ENCODE assay signal across 9 cellular contexts in genomic region chr3:111080357-111080937, GRCh38. TPM values are rescaled to one million over a fixed set of nuclear protein-coding genes. Genes with fewer than 3 reads are reported as not detected.
DNase-seq lines count a peak whose midpoint lies in the region; ATAC-seq and TF ChIP-seq lines count a peak whose summit lies in the region.
"Had no signal": no experiment of that assay in that cellular context is flagged by ENCODE, and none has a peak within 500 bp of the region (broad histone marks: within the 10 kb centered on the region; RNA-seq: fewer than 3 reads in every experiment).

No MANE protein-coding gene starts in this region.

- TF ChIP-seq CTCF in heart left ventricle (IDR thresholded peaks at IDR 0.05) = peak; percentile 28 to 68 (median 58)
- TF ChIP-seq CTCF in uterus (IDR thresholded peaks at IDR 0.05) = peak; percentile 24 to 59 (median 43)

- H3K27ac ChIP-seq in heart left ventricle = no peak overlapping the region
- H3K27ac ChIP-seq in SK-N-MC = no peak overlapping the region
- no peak overlapping the region for H3K27ac ChIP-seq in uterus
- no peak overlapping the region for H3K27ac ChIP-seq in naive thymus-derived CD4-positive, alpha-beta T cell (ENCODE audit: low read depth, low read length)
- H3K27ac ChIP-seq: spleen had no signal

- no peaks in the 10 kb centered on the region for H3K27me3 ChIP-seq in heart left ventricle
- H3K27me3 ChIP-seq in uterus = no peaks in the 10 kb centered on the region
- no peaks in the 10 kb centered on the region for H3K27me3 ChIP-seq in naive thymus-derived CD4-positive, alpha-beta T cell (ENCODE audit: control insufficient read depth in 2 of 2, insufficient read depth in 2 of 2, low read length in 2 of 2)

- DNase-seq in heart left ventricle = no peak
- DNase-seq in cardiac septum (ENCODE audit: low spot score) = no peak
- peak; percentile 30 for DNase-seq in SK-N-MC (ENCODE audit: low read depth, low spot score)
- DNase-seq in left cardiac atrium = no peak
- DNase-seq in uterus = no peak
- no peak for DNase-seq in activated T-cell treated with anti-CD3 and anti-CD28 coated beads for 4 hours
- DNase-seq in naive thymus-derived CD4-positive, alpha-beta T cell = no peak
- no peak for DNase-seq in NK-92 (lab: John Stamatoyannopoulos, UW; ENCODE audit: unreplicated experiment)
- DNase-seq: spleen had no signal

- peaks cover 7 to 17% (median 11%) of the 10 kb centered on the region in 5 donors for H3K27me3 Mint-ChIP-seq in naive thymus-derived CD4-positive, alpha-beta T cell

- no peaks in the 10 kb centered on the region for H3K9me3 Mint-ChIP-seq in naive thymus-derived CD4-positive, alpha-beta T cell

- no peak overlapping the region for H3K27ac Mint-ChIP-seq in naive thymus-derived CD4-positive, alpha-beta T cell

- no peaks in the 10 kb centered on the region for H3K4me1 Mint-ChIP-seq in naive thymus-derived CD4-positive, alpha-beta T cell

- TF ChIP-seq POLR2A in heart left ventricle (IDR thresholded peaks at IDR 0.05) = no peak
- no peak for TF ChIP-seq POLR2A in uterus (IDR thresholded peaks at IDR 0.05)

- H3K36me3 Mint-ChIP-seq in naive thymus-derived CD4-positive, alpha-beta T cell = no peaks in the 10 kb centered on the region

- H3K36me3 ChIP-seq in heart left ventricle (no peaks in the 10 kb centered on the region), SK-N-MC (ENCODE audit: insufficient read depth, low read length) (no peaks in the 10 kb centered on the region), uterus (no peaks in the 10 kb centered on the region)
- no peaks in the 10 kb centered on the region for H3K36me3 ChIP-seq in naive thymus-derived CD4-positive, alpha-beta T cell (ENCODE audit: control insufficient read depth in 2 of 3, insufficient read depth in 3 of 3, low read length in 3 of 3)
- H3K36me3 ChIP-seq: spleen had no signal

- no peak overlapping the region for H3K4me3 ChIP-seq in heart left ventricle
- no peak overlapping the region for H3K4me3 ChIP-seq in SK-N-MC
- no peak overlapping the region for H3K4me3 ChIP-seq in uterus
- no peak overlapping the region for H3K4me3 ChIP-seq in naive thymus-derived CD4-positive, alpha-beta T cell (ENCODE audit: low read length)
- H3K4me3 ChIP-seq: spleen had no signal

- CTCF ChIA-PET in naive thymus-derived CD4-positive, alpha-beta T cell (lab: Charles Lee) = interaction anchor here (0.6 to 1.1 kb wide), 7 partner anchors 70 to 766 kb away, joined by 3 to 9 read pairs (median 3); no protein-coding TSS in a partner anchor

- peak in 1 of 4 donors; percentile 42 for ATAC-seq in heart left ventricle
- ATAC-seq in left cardiac atrium = peak; percentile 27 to 41
- no peak for ATAC-seq in naive thymus-derived CD4-positive, alpha-beta T cell

- WGBS in heart left ventricle, 4 donors = 42 to 55% (median 49%) methylated on average over 2 of the region's 2 CpGs

- POLR2A ChIA-PET in naive thymus-derived CD4-positive, alpha-beta T cell (lab: Charles Lee) = interaction anchor here (0.6 to 0.7 kb wide), 2 partner anchors 305 to 1122 kb away, joined by 3 to 5 read pairs; no protein-coding TSS in a partner anchor

- no peak overlapping the region for H3K9ac ChIP-seq in SK-N-MC (ENCODE audit: insufficient read length)

- H3K4me3 Mint-ChIP-seq in naive thymus-derived CD4-positive, alpha-beta T cell = no peak overlapping the region

- H3K4me1 ChIP-seq in heart left ventricle (peaks cover 0 to 5% (median 0%) of the 10 kb centered on the region in 12 donors), uterus (no peaks in the 10 kb centered on the region)
- H3K4me1 ChIP-seq in naive thymus-derived CD4-positive, alpha-beta T cell (ENCODE audit: control insufficient read depth in 2 of 2, insufficient read depth in 2 of 2, low read length in 2 of 2) = no peaks in the 10 kb centered on the region

- H3K9me3 ChIP-seq in heart left ventricle (no peaks in the 10 kb centered on the region), SK-N-MC (ENCODE audit: low read depth, low read length) (no peaks in the 10 kb centered on the region), uterus (no peaks in the 10 kb centered on the region)
- H3K9me3 ChIP-seq in naive thymus-derived CD4-positive, alpha-beta T cell (ENCODE audit: control insufficient read depth in 2 of 3, low read length in 3 of 3) = no peaks in the 10 kb centered on the region
- H3K9me3 ChIP-seq: spleen had no signal

- intact Hi-C loops in heart left ventricle (cut with DNase I) (loop anchor here in 1 of 10 donors (5.0 kb wide), 1 partner anchor 1348 kb away; no protein-coding TSS in a partner anchor), cardiac septum (cut with DNase I) (no loop called here), left cardiac atrium (cut with DNase I) (loop anchor here in 1 of 2 donors (5.0 kb wide), 1 partner anchor 1348 kb away; no protein-coding TSS in a partner anchor), uterus (cut with DNase I; ENCODE audit: low total_unique reads) (no loop called here)
- intact Hi-C loops in naive thymus-derived CD4-positive, alpha-beta T cell (cut with micrococcal nuclease) = loop anchor here (1.0 to 2.0 kb wide), 3 partner anchors 766 to 1348 kb away; no protein-coding TSS in a partner anchor

RNA-seq across cellular contexts. Expression of gene NECTIN3, which starts 8.8 kb away (rescaled TPM):
- total RNA-seq in heart left ventricle (10 to 100 TPM in 4 of 9 donors, 1 to 10 TPM in 5; 5.0 to 13.8 (median 9.3) TPM), cardiac septum (8.2 TPM), left cardiac atrium (10 to 100 TPM; 12.2 to 13.2 TPM), uterus (10 to 100 TPM; 21.8 to 60.3 (median 45.0) TPM)
- 1 to 10 TPM; 1.8 to 8.8 TPM for polyA plus RNA-seq in heart left ventricle
- 1 to 10 TPM; 2.4 to 7.2 (median 4.6) TPM for total RNA-seq in naive thymus-derived CD4-positive, alpha-beta T cell
- polyA plus RNA-seq in naive thymus-derived CD4-positive, alpha-beta T cell = under 1 TPM; 0.66 to 0.98 TPM

Comparison
In these comparisons a context has a peak if more than half of its experiments do, and no peak if none do; other contexts are left out.
1. intact Hi-C loops: an anchor here in naive thymus-derived CD4-positive, alpha-beta T cell (1.0 to 2.0 kb wide); none called in cardiac septum and uterus.